Comparison of ENCODE assay signal across 12 cellular contexts in the genomic region with DNA sequence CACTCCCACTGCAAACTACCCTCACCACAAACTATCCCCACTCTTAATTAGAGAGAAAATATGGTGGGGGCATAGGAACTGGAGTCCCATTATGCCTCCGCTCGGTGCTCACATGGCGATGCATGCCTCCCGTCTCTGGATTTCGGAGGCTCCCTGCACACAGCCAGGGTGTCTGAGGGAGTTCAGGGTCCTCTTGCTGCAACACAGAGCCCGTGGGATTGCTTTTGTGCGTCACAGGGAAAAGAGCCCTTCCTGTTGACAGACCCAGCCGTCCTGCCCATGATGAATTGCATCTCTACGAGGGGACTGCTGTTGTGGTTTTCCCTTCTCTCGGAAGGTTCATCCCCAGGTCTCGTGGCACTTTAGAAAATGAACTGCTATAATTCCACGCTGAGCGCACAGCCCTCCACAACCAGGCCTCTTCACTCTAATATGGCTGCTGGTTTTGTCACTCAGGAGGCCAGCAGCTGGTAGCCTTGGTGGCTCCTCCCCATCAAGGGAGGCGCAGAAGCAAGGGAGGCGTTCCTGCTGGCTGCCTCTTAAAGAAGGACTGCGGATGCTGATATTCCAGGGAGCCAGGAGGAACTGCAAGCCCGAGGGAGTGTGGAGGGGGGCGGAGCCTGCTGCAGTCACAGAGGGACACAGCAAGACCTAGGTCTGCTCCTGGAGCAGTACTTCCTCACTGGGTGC.
DNase-seq lines count a peak whose midpoint lies in the region; ATAC-seq and TF ChIP-seq lines count a peak whose summit lies in the region.
"Had no signal": no experiment of that assay in that cellular context is flagged by ENCODE, and none has a peak within 500 bp of the region (broad histone marks: within the 10 kb centered on the region; RNA-seq: fewer than 3 reads in every experiment).

No MANE protein-coding gene starts in this region.

- H3K4me1 ChIP-seq in body of pancreas, result no peaks in the 10 kb centered on the region
- H3K4me1 ChIP-seq in mesendoderm (ENCODE audit: control insufficient read depth, low read depth, low read length), result peaks cover 4% of the 10 kb centered on the region

- 63 to 77% methylated on average over 18 of the region's 18 CpGs for WGBS in body of pancreas, 2 donors
- WGBS in mesendoderm (ENCODE audit: extremely low coverage, insufficient coverage, low lambda C conversion rate), result no CpG with 5 or more reads among the region's 18 CpGs

- DNase-seq in DMS53 (lab: John Stamatoyannopoulos, UW) (peak; percentile 99), NCI-H187 (lab: John Stamatoyannopoulos, UW) (peak; percentile 73 to 86), body of pancreas (no peak), mesendoderm (peak; percentile 85), GDM1 (lab: John Stamatoyannopoulos, UW) (no peak), cerebellar nuclear complex (lab: John Stamatoyannopoulos, UW) (no peak)
- DNase-seq in activated CD4-positive, alpha-beta T cell treated with anti-CD3 and anti-CD28 coated beads for 48 hours, result no peak
- DNase-seq in activated CD4-positive, alpha-beta T cell treated with anti-CD3 and anti-CD28 coated beads for 36 hours, result no peak
- DNase-seq: anterior cingulate cortex; CD4-positive, CD25-positive, alpha-beta regulatory T cell had no signal

- no peaks in the 10 kb centered on the region for H3K36me3 Mint-ChIP-seq in activated CD4-positive, alpha-beta T cell treated with anti-CD3 and anti-CD28 coated beads for 36 hours (ENCODE audit: low read depth)
- H3K36me3 Mint-ChIP-seq: CD4-positive, CD25-positive, alpha-beta regulatory T cell; stimulated activated effector memory CD8-positive, alpha-beta T cell treated with anti-CD3 and anti-CD28 coated beads, Interleukin-12 subunit alpha, Interleukin-12 subunit beta, amount 100 ng/mL, for 72 hours had no signal

- H3K79me2 ChIP-seq in mesendoderm (ENCODE audit: control insufficient read depth, insufficient read depth, low read length), result no peaks in the 10 kb centered on the region

- H3K9me3 Mint-ChIP-seq in activated CD4-positive, alpha-beta T cell treated with anti-CD3 and anti-CD28 coated beads for 36 hours (ENCODE audit: low read depth), result no peaks in the 10 kb centered on the region
- H3K9me3 Mint-ChIP-seq: stimulated activated effector memory CD8-positive, alpha-beta T cell treated with anti-CD3 and anti-CD28 coated beads, Interleukin-12 subunit alpha, Interleukin-12 subunit beta, amount 100 ng/mL, for 72 hours had no signal

- H3K4me3 ChIP-seq in body of pancreas (no peak overlapping the region), mesendoderm (ENCODE audit: low read length) (no peak overlapping the region)

- no peak for TF ChIP-seq POLR2A in body of pancreas (IDR thresholded peaks at IDR 0.05)

- H3K27me3 ChIP-seq in body of pancreas (no peaks in the 10 kb centered on the region), mesendoderm (ENCODE audit: insufficient read depth, low read length, poor library complexity) (no peaks in the 10 kb centered on the region)

- H3K79me1 ChIP-seq in mesendoderm (ENCODE audit: low read length), result no peaks in the 10 kb centered on the region

- H2BK15ac ChIP-seq in mesendoderm (replicated peaks; ENCODE audit: low read depth), result no peak overlapping the region

- no peak overlapping the region for H3K23ac ChIP-seq in mesendoderm (ENCODE audit: low read length)

- peak; percentile 4 for ATAC-seq in body of pancreas
- no peak for ATAC-seq in activated CD4-positive, alpha-beta T cell treated with anti-CD3 and anti-CD28 coated beads for 36 hours
- ATAC-seq: stimulated activated effector memory CD8-positive, alpha-beta T cell treated with anti-CD3 and anti-CD28 coated beads, Interleukin-12 subunit alpha, Interleukin-12 subunit beta, amount 100 ng/mL, for 72 hours had no signal

- CTCF ChIA-PET in activated CD4-positive, alpha-beta T cell treated with anti-CD3 and anti-CD28 coated beads for 36 hours (lab: Charles Lee), result interaction anchor here (0.6 kb wide), 1 partner anchor 340 kb away, joined by 3 read pairs; no protein-coding TSS in a partner anchor

- H3K9ac ChIP-seq in mesendoderm (ENCODE audit: low read length), result no peak overlapping the region
- H3K9ac ChIP-seq: KMS-11 had no signal

- intact Hi-C loops in body of pancreas (cut with DNase I), result no loop called here
- intact Hi-C loops in activated CD4-positive, alpha-beta T cell treated with anti-CD3 and anti-CD28 coated beads for 36 hours (cut with DNase I, micrococcal nuclease), result loop anchor here (2.0 to 10.0 kb wide), 3 partner anchors 303 to 355 kb away; no protein-coding TSS in a partner anchor

- no peak overlapping the region for H4K5ac ChIP-seq in mesendoderm (ENCODE audit: low read length)

- H3K9me3 ChIP-seq in body of pancreas, result no peaks in the 10 kb centered on the region

- no peak overlapping the region for H3K4ac ChIP-seq in mesendoderm (ENCODE audit: low read depth, low read length)

- H3K18ac ChIP-seq in mesendoderm (ENCODE audit: low read length), result no peak overlapping the region

- no peak overlapping the region for H2BK5ac ChIP-seq in mesendoderm (ENCODE audit: low read length)

- H3K4me1 Mint-ChIP-seq in activated CD4-positive, alpha-beta T cell treated with anti-CD3 and anti-CD28 coated beads for 36 hours, result no peaks in the 10 kb centered on the region
- H3K4me1 Mint-ChIP-seq: CD4-positive, CD25-positive, alpha-beta regulatory T cell; stimulated activated effector memory CD8-positive, alpha-beta T cell treated with anti-CD3 and anti-CD28 coated beads, Interleukin-12 subunit alpha, Interleukin-12 subunit beta, amount 100 ng/mL, for 72 hours had no signal

- no peaks in the 10 kb centered on the region for H3K36me3 ChIP-seq in body of pancreas (replicated peaks in 1 of 2; ENCODE audit: insufficient read depth in 1 of 2, low read depth in 2 of 2)
- H3K36me3 ChIP-seq in mesendoderm (ENCODE audit: control insufficient read depth, insufficient read depth, low read length), result no peaks in the 10 kb centered on the region

- no peak overlapping the region for H3K27ac Mint-ChIP-seq in activated CD4-positive, alpha-beta T cell treated with anti-CD3 and anti-CD28 coated beads for 36 hours
- H3K27ac Mint-ChIP-seq: CD4-positive, CD25-positive, alpha-beta regulatory T cell; stimulated activated effector memory CD8-positive, alpha-beta T cell treated with anti-CD3 and anti-CD28 coated beads, Interleukin-12 subunit alpha, Interleukin-12 subunit beta, amount 100 ng/mL, for 72 hours had no signal

- TF ChIP-seq CTCF in body of pancreas (IDR thresholded peaks at IDR 0.05), result no peak

- no peak overlapping the region for H3K4me2 ChIP-seq in mesendoderm (ENCODE audit: low read length)
- H3K4me2 ChIP-seq: KMS-11 had no signal

- H3K4me3 Mint-ChIP-seq in activated CD4-positive, alpha-beta T cell treated with anti-CD3 and anti-CD28 coated beads for 36 hours, result no peak overlapping the region
- H3K4me3 Mint-ChIP-seq: CD4-positive, CD25-positive, alpha-beta regulatory T cell; stimulated activated effector memory CD8-positive, alpha-beta T cell treated with anti-CD3 and anti-CD28 coated beads, Interleukin-12 subunit alpha, Interleukin-12 subunit beta, amount 100 ng/mL, for 72 hours had no signal

- POLR2A ChIA-PET in activated CD4-positive, alpha-beta T cell treated with anti-CD3 and anti-CD28 coated beads for 36 hours (lab: Charles Lee), result no interaction called here

- peaks cover 18% of the 10 kb centered on the region for H3K27me3 Mint-ChIP-seq in activated CD4-positive, alpha-beta T cell treated with anti-CD3 and anti-CD28 coated beads for 36 hours

- no peak overlapping the region for H3K27ac ChIP-seq in body of pancreas
- H3K27ac ChIP-seq in mesendoderm (ENCODE audit: low read depth, low read length), result no peak overlapping the region
- H3K27ac ChIP-seq: KMS-11 had no signal

- H2BK120ac ChIP-seq in mesendoderm (ENCODE audit: low read depth, low read length), result no peak overlapping the region

- peak overlapping the region; percentile 53 for H3K56ac ChIP-seq in mesendoderm (ENCODE audit: low read length)

- H2AK5ac ChIP-seq in mesendoderm (ENCODE audit: low read length), result no peak overlapping the region

- no peak overlapping the region for H4K8ac ChIP-seq in mesendoderm (ENCODE audit: low read depth, low read length)

Comparison
In these comparisons a context has a peak if more than half of its experiments do, and no peak if none do; other contexts are left out.
1. DNase-seq: peak in DMS53 (single experiment), NCI-H187 (2 of 2) and mesendoderm (single experiment); none in body of pancreas (0 of 4), GDM1 (single experiment), activated CD4-positive, alpha-beta T cell treated with anti-CD3 and anti-CD28 coated beads for 48 hours (single experiment), cerebellar nuclear complex (0 of 2) and activated CD4-positive, alpha-beta T cell treated with anti-CD3 and anti-CD28 coated beads for 36 hours (single experiment).